In the genomic region with DNA sequence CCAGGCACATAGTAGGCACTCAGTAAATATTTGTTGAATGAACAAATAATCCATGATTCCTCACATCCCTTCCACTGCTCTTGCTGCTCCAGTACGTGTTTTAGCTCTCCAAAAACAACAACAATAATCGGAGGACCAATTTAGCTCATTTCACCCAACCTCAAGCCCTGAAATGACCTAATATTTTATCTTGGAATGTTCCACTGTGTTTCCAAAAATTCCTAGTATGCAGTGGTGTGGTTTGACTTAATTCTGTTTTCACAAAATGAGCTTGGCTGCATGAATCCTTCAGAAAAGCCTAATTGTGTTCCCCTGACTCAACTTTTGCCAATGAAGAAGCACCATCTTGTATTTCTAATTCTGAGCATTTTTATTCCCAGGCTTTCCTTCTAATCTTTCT, we compare ENCODE assay signal across 23 cellular contexts.
DNase-seq lines count a peak whose midpoint lies in the region; ATAC-seq and TF ChIP-seq lines count a peak whose summit lies in the region.
"Had no signal": no experiment of that assay in that cellular context is flagged by ENCODE, and none has a peak within 500 bp of the region (broad histone marks: within the 10 kb centered on the region; RNA-seq: fewer than 3 reads in every experiment).

No MANE protein-coding gene starts in this region.

- no peak overlapping the region for H3K14ac ChIP-seq in mesenchymal stem cell (ENCODE audit: low read length in 2 of 2)

- no peak overlapping the region for H3K23ac ChIP-seq in mesenchymal stem cell (ENCODE audit: low read length in 2 of 2)

- no peak overlapping the region for H2BK15ac ChIP-seq in mesenchymal stem cell (ENCODE audit: low read depth, poor library complexity, severe bottlenecking)

- H4K8ac ChIP-seq in mesenchymal stem cell (ENCODE audit: low read length) = no peak overlapping the region

- H3K36me3 ChIP-seq in MG63 (no peaks in the 10 kb centered on the region), mesenchymal stem cell (ENCODE audit: control insufficient read depth in 1 of 2, insufficient read depth in 2 of 2, low read depth in 1 of 2, low read length in 2 of 2) (no peaks in the 10 kb centered on the region), HAP-1 (replicated peaks) (no peaks in the 10 kb centered on the region)
- H3K36me3 ChIP-seq: BE2C, esophagus muscularis mucosa, neutrophil, upper lobe of right lung had no signal

- no peak overlapping the region for H3K4me2 ChIP-seq in mesenchymal stem cell (ENCODE audit: low read length, poor library complexity, severe bottlenecking)

- ATAC-seq in natural killer cell = no peak
- ATAC-seq in GM21576 (IDR thresholded peaks at IDR 0.05; ENCODE audit: unreplicated experiment) = no peak
- no peak for ATAC-seq in GM19023 (IDR thresholded peaks at IDR 0.05; ENCODE audit: unreplicated experiment)
- ATAC-seq: stimulated activated effector memory CD8-positive, alpha-beta T cell treated with anti-CD3 and anti-CD28 coated beads, Interleukin-12 subunit alpha, Interleukin-12 subunit beta, amount 100 ng/mL, for 72 hours; upper lobe of right lung had no signal

- H3K36me3 Mint-ChIP-seq in natural killer cell = no peaks in the 10 kb centered on the region
- H3K36me3 Mint-ChIP-seq: activated naive CD8-positive, alpha-beta T cell treated with anti-CD3 and anti-CD28 coated beads, Interleukin-2, amount 10 ng/mL, durations not matched to agents 7 days and 5 days; stimulated activated effector memory CD8-positive, alpha-beta T cell treated with anti-CD3 and anti-CD28 coated beads, Interleukin-12 subunit alpha, Interleukin-12 subunit beta, amount 100 ng/mL, for 72 hours had no signal

- H3K4me1 ChIP-seq in mesenchymal stem cell (ENCODE audit: control insufficient read depth, insufficient read depth, low read depth, low read length) (peaks cover 3% of the 10 kb centered on the region), HAP-1 (no peaks in the 10 kb centered on the region)
- H3K4me1 ChIP-seq: BE2C, upper lobe of right lung had no signal

- H2BK5ac ChIP-seq in mesenchymal stem cell (ENCODE audit: low read depth, low read length, poor library complexity, severe bottlenecking) = no peak overlapping the region

- no peaks in the 10 kb centered on the region for H3K9me3 ChIP-seq in MG63
- H3K9me3 ChIP-seq in mesenchymal stem cell (ENCODE audit: control insufficient read depth, low read length) = no peaks in the 10 kb centered on the region
- no peaks in the 10 kb centered on the region for H3K9me3 ChIP-seq in HAP-1
- H3K9me3 ChIP-seq: BE2C, esophagus muscularis mucosa, neutrophil, upper lobe of right lung had no signal

- H3K27me3 Mint-ChIP-seq in natural killer cell (ENCODE audit: low read depth in 2 of 2) = no peaks in the 10 kb centered on the region
- H3K27me3 Mint-ChIP-seq: activated naive CD8-positive, alpha-beta T cell treated with anti-CD3 and anti-CD28 coated beads, Interleukin-2, amount 10 ng/mL, durations not matched to agents 7 days and 5 days had no signal

- TF ChIP-seq CTCF in coronary artery (IDR thresholded peaks at IDR 0.05) (no peak), natural killer cell (IDR thresholded peaks at IDR 0.05) (no peak)

- no peak overlapping the region for H2AFZ ChIP-seq in mesenchymal stem cell (ENCODE audit: low read depth, low read length)

- no peak overlapping the region for H2BK12ac ChIP-seq in mesenchymal stem cell (ENCODE audit: low read length in 2 of 2)

- peaks cover 0 to 2% of the 10 kb centered on the region in 2 donors for H3K9me3 Mint-ChIP-seq in natural killer cell
- H3K9me3 Mint-ChIP-seq: dendritic cell treated with granulocyte-macrophage colony-stimulating factor and Interleukin-4, amounts not matched to agents 40 ng/mL and 50 ng/mL, for 4 days; stimulated activated effector memory CD8-positive, alpha-beta T cell treated with anti-CD3 and anti-CD28 coated beads, Interleukin-12 subunit alpha, Interleukin-12 subunit beta, amount 100 ng/mL, for 72 hours had no signal

- no peak overlapping the region for H3K4me3 Mint-ChIP-seq in natural killer cell
- H3K4me3 Mint-ChIP-seq: activated naive CD8-positive, alpha-beta T cell treated with anti-CD3 and anti-CD28 coated beads, Interleukin-2, amount 10 ng/mL, durations not matched to agents 7 days and 5 days; activated T-cell treated with anti-CD3 and anti-CD28 coated beads, Interleukin-2, amount 50 U/mL, for 24 hours; dendritic cell treated with granulocyte-macrophage colony-stimulating factor and Interleukin-4, amounts not matched to agents 40 ng/mL and 50 ng/mL, for 4 days; stimulated activated effector memory CD8-positive, alpha-beta T cell treated with anti-CD3 and anti-CD28 coated beads, Interleukin-12 subunit alpha, Interleukin-12 subunit beta, amount 100 ng/mL, for 72 hours had no signal

- no peak overlapping the region for H3K27ac Mint-ChIP-seq in natural killer cell
- H3K27ac Mint-ChIP-seq: activated naive CD8-positive, alpha-beta T cell treated with anti-CD3 and anti-CD28 coated beads, Interleukin-2, amount 10 ng/mL, durations not matched to agents 7 days and 5 days; activated T-cell treated with anti-CD3 and anti-CD28 coated beads, Interleukin-2, amount 50 U/mL, for 24 hours; dendritic cell treated with granulocyte-macrophage colony-stimulating factor and Interleukin-4, amounts not matched to agents 40 ng/mL and 50 ng/mL, for 4 days; stimulated activated effector memory CD8-positive, alpha-beta T cell treated with anti-CD3 and anti-CD28 coated beads, Interleukin-12 subunit alpha, Interleukin-12 subunit beta, amount 100 ng/mL, for 72 hours had no signal

- H3K27ac ChIP-seq in coronary artery = peak overlapping the region; percentile 50 to 77
- peak overlapping the region; percentile 69 for H3K27ac ChIP-seq in mesenchymal stem cell (ENCODE audit: low read length, poor library complexity, severe bottlenecking)
- H3K27ac ChIP-seq: esophagus muscularis mucosa, neutrophil, SK-N-MC, upper lobe of right lung had no signal

- H3K79me1 ChIP-seq in mesenchymal stem cell (replicated peaks; ENCODE audit: low read length, poor library complexity, severe bottlenecking) = no peaks in the 10 kb centered on the region

- WGBS in mesenchymal stem cell = 46% methylated on average over 1 of the region's 2 CpGs

- no peak overlapping the region for H2BK120ac ChIP-seq in mesenchymal stem cell (ENCODE audit: low read depth, low read length)

- H3K18ac ChIP-seq in mesenchymal stem cell (ENCODE audit: low read depth in 1 of 2, low read length in 2 of 2) = no peak overlapping the region

- no peaks in the 10 kb centered on the region for H3K4me1 Mint-ChIP-seq in natural killer cell
- H3K4me1 Mint-ChIP-seq: activated naive CD8-positive, alpha-beta T cell treated with anti-CD3 and anti-CD28 coated beads, Interleukin-2, amount 10 ng/mL, durations not matched to agents 7 days and 5 days; stimulated activated effector memory CD8-positive, alpha-beta T cell treated with anti-CD3 and anti-CD28 coated beads, Interleukin-12 subunit alpha, Interleukin-12 subunit beta, amount 100 ng/mL, for 72 hours had no signal

- in situ Hi-C loops in HAP-1 (cut with MboI; ENCODE audit: low sequenced_read_pairs) = no loop called here

- H2AK5ac ChIP-seq in mesenchymal stem cell (ENCODE audit: low read length, severe bottlenecking) = no peak overlapping the region

- DNase-seq in AG20443 (ENCODE audit: low spot score) = peak; percentile 78
- DNase-seq in MG63 = peak; percentile 17
- no peak for DNase-seq in coronary artery (ENCODE audit: low spot score)
- DNase-seq in mesenchymal stem cell = peak; percentile 12
- DNase-seq in HAP-1 (ENCODE audit: low spot score in 2 of 2) = no peak
- no peak for DNase-seq in natural killer cell
- DNase-seq: activated CD4-positive, alpha-beta T cell treated with anti-CD3 and anti-CD28 coated beads, Interleukin-2, amount 50 U/mL, for 1 hour; activated naive CD8-positive, alpha-beta T cell treated with anti-CD3 and anti-CD28 coated beads, Interleukin-2, amount 10 ng/mL, durations not matched to agents 7 days and 5 days; activated T-cell treated with anti-CD3 and anti-CD28 coated beads, Interleukin-2, amount 50 U/mL, for 24 hours; BE2C; H7; KBM-7; NCI-H1694; NCI-H510A; upper lobe of right lung had no signal

- intact Hi-C loops in natural killer cell (cut with micrococcal nuclease) = no loop called here

- H4K91ac ChIP-seq in mesenchymal stem cell (ENCODE audit: low read length) = no peak overlapping the region

- no peak overlapping the region for H3K4ac ChIP-seq in mesenchymal stem cell (ENCODE audit: low read depth in 1 of 2, low read length in 2 of 2)

- H3K27me3 ChIP-seq in MG63 = no peaks in the 10 kb centered on the region
- no peaks in the 10 kb centered on the region for H3K27me3 ChIP-seq in mesenchymal stem cell (ENCODE audit: control insufficient read depth in 1 of 2, insufficient read depth in 1 of 2, low read length in 2 of 2)
- no peaks in the 10 kb centered on the region for H3K27me3 ChIP-seq in HAP-1 (ENCODE audit: low read depth)
- H3K27me3 ChIP-seq: BE2C, esophagus muscularis mucosa, neutrophil, upper lobe of right lung had no signal

- no peak overlapping the region for H3K4me3 ChIP-seq in MG63
- no peak overlapping the region for H3K4me3 ChIP-seq in coronary artery
- no peak overlapping the region for H3K4me3 ChIP-seq in mesenchymal stem cell (ENCODE audit: insufficient read depth in 1 of 2, low read depth in 1 of 2, low read length in 2 of 2)
- H3K4me3 ChIP-seq in HAP-1 = no peak overlapping the region
- H3K4me3 ChIP-seq: esophagus muscularis mucosa, SK-N-MC, skin epidermis, upper lobe of right lung had no signal

- no peak overlapping the region for H3K9ac ChIP-seq in mesenchymal stem cell (ENCODE audit: low read length)

Comparison
In these comparisons a context has a peak if more than half of its experiments do, and no peak if none do; other contexts are left out.
1. DNase-seq: peak in AG20443 (single experiment), MG63 (single experiment) and mesenchymal stem cell (single experiment); none in coronary artery (single experiment), HAP-1 (0 of 2) and natural killer cell (single experiment).